Comparison of ENCODE assay signal across 34 cellular contexts in the genomic region with DNA sequence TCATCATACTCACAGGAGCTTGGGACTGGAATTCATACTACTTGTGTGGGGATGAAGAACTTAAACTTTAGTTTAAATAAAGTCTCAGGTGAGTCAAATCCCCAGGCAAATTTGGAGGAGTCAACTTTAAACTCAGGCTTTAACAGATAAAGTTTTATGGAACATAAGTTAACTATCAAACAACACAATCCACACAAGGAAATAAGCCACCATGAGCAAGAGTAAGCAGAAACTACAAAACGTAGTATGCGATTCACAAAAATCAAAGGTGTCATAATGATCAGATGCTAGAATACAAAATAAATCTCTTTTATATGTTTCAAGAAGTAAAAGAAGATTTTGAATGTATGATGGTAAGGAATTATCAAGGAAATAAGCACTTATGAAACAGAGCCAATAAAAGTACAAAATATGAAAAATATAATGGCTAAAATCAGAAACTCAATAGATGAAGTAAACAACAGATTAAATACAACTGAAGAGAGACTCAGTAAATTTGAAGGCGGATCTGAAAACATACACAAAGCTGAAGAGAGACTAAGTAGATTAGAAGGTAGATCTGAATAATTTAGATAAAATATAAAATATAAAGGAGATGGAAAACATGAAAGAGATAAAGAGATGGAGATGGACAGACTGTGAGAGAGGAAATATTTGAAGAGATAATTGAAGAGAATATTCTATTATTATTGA.
"Had no signal": no experiment of that assay in that cellular context is flagged by ENCODE, and none has a peak within 500 bp of the region (broad histone marks: within the 10 kb centered on the region; RNA-seq: fewer than 3 reads in every experiment).

No MANE protein-coding gene starts in this region.

- H3K36me3 ChIP-seq: MG63 had no signal

- H3K4me3 ChIP-seq: MG63 had no signal

- H3K27me3 ChIP-seq: MG63 had no signal

- DNase-seq: Kasumi-1, MG63, MM.1S, MV-4-11, NCI-H1048, NCI-H1092, NCI-H1092 treated with DMSO at 0.1 percent for 48 hours, NCI-H1105, NCI-H1105 treated with DMSO at 0.1 percent for 48 hours, NCI-H1417, NCI-H1417 treated with DMSO at 0.1 percent for 48 hours, NCI-H1436, NCI-H1436 treated with DMSO at 0.1 percent for 48 hours, NCI-H146, NCI-H1694, NCI-H1694 treated with DMSO at 0.1 percent for 48 hours, NCI-H187, NCI-H187 treated with DMSO at 0.1 percent for 48 hours, NCI-H1930, NCI-H2029, NCI-H2029 treated with DMSO at 0.1 percent for 48 hours, NCI-H2081, NCI-H2081 treated with DMSO at 0.1 percent for 48 hours, NCI-H2107, NCI-H2171, NCI-H2171 treated with DMSO at 0.1 percent for 48 hours, NCI-H2227 treated with DMSO at 0.1 percent for 48 hours, NCI-H226, NCI-H345, NCI-H446, NCI-H446 treated with DMSO at 0.1 percent for 48 hours, NCI-H510A, NCI-H510A treated with DMSO at 0.1 percent for 48 hours, NCI-H524 had no signal
